In genomic region chr5:129698661-129699060, GRCh38 we compare ENCODE assay signal across 30 cellular contexts. TPM values are rescaled to one million over a fixed set of nuclear protein-coding genes. Genes with fewer than 3 reads are reported as not detected.
DNase-seq lines count a peak whose midpoint lies in the region; ATAC-seq and TF ChIP-seq lines count a peak whose summit lies in the region.
"Had no signal": no experiment of that assay in that cellular context is flagged by ENCODE, and none has a peak within 500 bp of the region (broad histone marks: within the 10 kb centered on the region; RNA-seq: fewer than 3 reads in every experiment).

No MANE protein-coding gene starts in this region.

- TF ChIP-seq CTCF in H9 (conservative IDR thresholded peaks at IDR 0.05), result peak; percentile 42; the same call in 2 of the 3 replicates
- TF ChIP-seq CTCF in fibroblast of the aortic adventitia (IDR thresholded peaks at IDR 0.05; ENCODE audit: insufficient read depth, low read length), result peak; percentile 35
- TF ChIP-seq CTCF in type B pancreatic cell (conservative IDR thresholded peaks at IDR 0.05), result peak; percentile 45

- no peaks in the 10 kb centered on the region for H3K4me1 ChIP-seq in H9 (ENCODE audit: insufficient read depth, low read length)
- no peaks in the 10 kb centered on the region for H3K4me1 ChIP-seq in adipocyte (ENCODE audit: control insufficient read depth, insufficient read depth, low read length)
- H3K4me1 ChIP-seq: adrenal gland, BLaER1, thyroid gland had no signal

- no peaks in the 10 kb centered on the region for H4K20me1 ChIP-seq in H9 (ENCODE audit: control insufficient read depth, insufficient read depth, insufficient read length)
- H4K20me1 ChIP-seq: BLaER1 had no signal

- H3K9me3 ChIP-seq in H9 (ENCODE audit: control insufficient read depth, low read depth, low read length) (no peaks in the 10 kb centered on the region), adipocyte (ENCODE audit: control insufficient read depth, low read length) (no peaks in the 10 kb centered on the region), T-helper 17 cell (ENCODE audit: control insufficient read depth, low read length, poor library complexity, severe bottlenecking) (no peaks in the 10 kb centered on the region)
- H3K9me3 ChIP-seq: adrenal gland, BLaER1, thyroid gland had no signal

- H2BK15ac ChIP-seq in H9 (ENCODE audit: low read depth, low read length), result no peak overlapping the region

- no peak overlapping the region for H3K27ac ChIP-seq in H9 (ENCODE audit: insufficient read length, low read depth, low read length)
- H3K27ac ChIP-seq: adrenal gland, BLaER1, epithelial cell of prostate, thyroid gland, WERI-Rb-1 had no signal

- H2BK120ac ChIP-seq in H9 (ENCODE audit: low read depth, low read length, poor library complexity, severe bottlenecking), result no peak overlapping the region

- DNase-seq in H9 (no peak), adipocyte (ENCODE audit: low read depth) (peak; percentile 7), fibroblast of the aortic adventitia (ENCODE audit: low read depth) (no peak), type B pancreatic cell (ENCODE audit: extremely low spot score, unreplicated experiment) (no peak), NCI-H510A (lab: John Stamatoyannopoulos, UW) (no peak), T-helper 17 cell (no peak)
- no peak for DNase-seq in stimulated activated CD4-positive, alpha-beta T cell treated with anti-CD3 and anti-CD28 coated beads, Interleukin-4, amount 100 ng/mL, for 4 hours
- DNase-seq: activated CD4-positive, alpha-beta T cell treated with anti-CD3 and anti-CD28 coated beads, Interleukin-2, amount 50 U/mL, for 1 hour; activated effector memory CD4-positive, alpha-beta T cell treated with Interleukin-2 at 50 U/mL for 16 hours; adrenal gland; natural killer cell; NCI-H1694 treated with DMSO at 0.1 percent for 48 hours; NCI-H2227 treated with DMSO at 0.1 percent for 48 hours; NCI-H774; SHP77 treated with DMSO at 0.1 percent for 48 hours; small intestine; stimulated activated CD4-positive, alpha-beta T cell treated with anti-CD3 and anti-CD28 coated beads, Interleukin-2, amount 100 ng/mL, for 48 hours; stimulated activated naive CD8-positive, alpha-beta T cell treated with anti-CD3 and anti-CD28 coated beads, Interleukin-15, Interleukin-2, amounts not matched to agents 100 U/mL and 50 U/mL, for 24 hours; thyroid gland; WERI-Rb-1 had no signal

- no peak overlapping the region for H3K18ac ChIP-seq in H9 (ENCODE audit: insufficient read length, low read depth, low read length)

- no peak overlapping the region for H4K5ac ChIP-seq in H9 (ENCODE audit: insufficient read length, low read depth, low read length)

- H3K36me3 ChIP-seq in adipocyte (ENCODE audit: control insufficient read depth, insufficient read depth, low read length, severe bottlenecking), result no peaks in the 10 kb centered on the region
- H3K36me3 ChIP-seq: adrenal gland, BLaER1, thyroid gland, WERI-Rb-1 had no signal

- H3K56ac ChIP-seq in H9 (ENCODE audit: insufficient read length, low read depth, low read length), result no peak overlapping the region

- no peak overlapping the region for H2BK5ac ChIP-seq in H9 (ENCODE audit: insufficient read length, low read length)

- H3K4me3 ChIP-seq in adipocyte (ENCODE audit: low read length) (no peak overlapping the region), fibroblast of the aortic adventitia (ENCODE audit: low read depth, low read length) (no peak overlapping the region)
- H3K4me3 ChIP-seq: adrenal gland, BLaER1, thyroid gland had no signal

- H2AK5ac ChIP-seq in H9 (ENCODE audit: insufficient read length, low read length), result no peak overlapping the region

- peaks cover 4 to 19% (median 14%) of the 10 kb centered on the region in 3 experiments; a peak in 6 of 7 replicates for H3K36me3 Mint-ChIP-seq in H9 (ENCODE audit: insufficient read depth in 1 of 3, low read depth in 3 of 3)
- H3K36me3 Mint-ChIP-seq in type B pancreatic cell, result peaks cover 15% of the 10 kb centered on the region
- H3K36me3 Mint-ChIP-seq in T-helper 17 cell (ENCODE audit: low read depth), result no peaks in the 10 kb centered on the region
- H3K36me3 Mint-ChIP-seq: natural killer cell had no signal

- no peak overlapping the region for H2BK20ac ChIP-seq in H9 (ENCODE audit: low read depth, low read length, poor library complexity, severe bottlenecking)

- H3K27me3 Mint-ChIP-seq in H9 (ENCODE audit: low read depth) (no peaks in the 10 kb centered on the region), type B pancreatic cell (no peaks in the 10 kb centered on the region), T-helper 17 cell (no peaks in the 10 kb centered on the region)
- H3K27me3 Mint-ChIP-seq: progenitor cell of endocrine pancreas had no signal

- ATAC-seq in T-helper 17 cell, result no peak
- ATAC-seq: natural killer cell; stimulated activated naive CD8-positive, alpha-beta T cell treated with anti-CD3 and anti-CD28 coated beads, Interleukin-15, Interleukin-2, amounts not matched to agents 100 U/mL and 50 U/mL, for 24 hours had no signal

- H3K14ac ChIP-seq in H9 (ENCODE audit: insufficient read depth, low read length), result no peak overlapping the region

- no peak overlapping the region for H2BK12ac ChIP-seq in H9 (ENCODE audit: insufficient read length, low read depth, low read length)

- H3K9ac ChIP-seq in H9 (ENCODE audit: extremely low read depth, insufficient read length, low read length) (no peak overlapping the region), adipocyte (ENCODE audit: low read length) (no peak overlapping the region)
- H3K9ac ChIP-seq: BLaER1 had no signal

- H3K4me1 Mint-ChIP-seq in H9, result no peaks in the 10 kb centered on the region
- no peaks in the 10 kb centered on the region for H3K4me1 Mint-ChIP-seq in type B pancreatic cell (ENCODE audit: unreplicated experiment)
- no peaks in the 10 kb centered on the region for H3K4me1 Mint-ChIP-seq in T-helper 17 cell
- H3K4me1 Mint-ChIP-seq: natural killer cell had no signal

- H3K4me3 Mint-ChIP-seq in H9, result no peak overlapping the region
- H3K4me3 Mint-ChIP-seq in type B pancreatic cell, result no peak overlapping the region
- H3K4me3 Mint-ChIP-seq in T-helper 17 cell, result no peak overlapping the region
- H3K4me3 Mint-ChIP-seq: natural killer cell; T-helper 1 cell treated with Interleukin-12 subunit alpha and Interleukin-12 subunit beta and Interleukin-4 antibody, amounts not matched to agents 30 μg/mL and 1 μg/mL, for 36 hours had no signal

- no peak overlapping the region for H3K27ac Mint-ChIP-seq in H9
- no peak overlapping the region for H3K27ac Mint-ChIP-seq in type B pancreatic cell
- H3K27ac Mint-ChIP-seq in T-helper 17 cell, result no peak overlapping the region
- H3K27ac Mint-ChIP-seq: natural killer cell; progenitor cell of endocrine pancreas; T-helper 1 cell treated with Interleukin-12 subunit alpha and Interleukin-12 subunit beta and Interleukin-4 antibody, amounts not matched to agents 30 μg/mL and 1 μg/mL, for 36 hours had no signal

- no peaks in the 10 kb centered on the region for H3K23me2 ChIP-seq in H9 (ENCODE audit: insufficient read length, low read depth, low read length, poor library complexity, severe bottlenecking)

- no peak overlapping the region for H3K23ac ChIP-seq in H9 (ENCODE audit: insufficient read length, low read depth, low read length)

- H4K8ac ChIP-seq in H9 (replicated peaks; ENCODE audit: insufficient read length, low read depth, low read length), result no peak overlapping the region

- H3T11ph ChIP-seq in H9 (ENCODE audit: low read length), result no peak overlapping the region

- H3K79me1 ChIP-seq in H9 (ENCODE audit: insufficient read depth, low read depth, low read length, poor library complexity, severe bottlenecking), result no peaks in the 10 kb centered on the region

- no peak overlapping the region for H3K4ac ChIP-seq in H9 (ENCODE audit: low read depth, low read length)

- H4K91ac ChIP-seq in H9 (ENCODE audit: insufficient read length, low read depth, low read length), result no peak overlapping the region

- H3K9me3 Mint-ChIP-seq in H9, result no peaks in the 10 kb centered on the region
- H3K9me3 Mint-ChIP-seq in type B pancreatic cell, result peaks cover 5% of the 10 kb centered on the region
- H3K9me3 Mint-ChIP-seq: T-helper 1 cell treated with Interleukin-12 subunit alpha and Interleukin-12 subunit beta and Interleukin-4 antibody, amounts not matched to agents 30 μg/mL and 1 μg/mL, for 36 hours had no signal

- no peak overlapping the region for H3K4me2 ChIP-seq in H9 (ENCODE audit: insufficient read depth, insufficient read length, low read length)
- H3K4me2 ChIP-seq: BLaER1 had no signal

- H3K27me3 ChIP-seq in H9 (ENCODE audit: insufficient read depth, low read length) (no peaks in the 10 kb centered on the region), adipocyte (replicated peaks; ENCODE audit: control insufficient read depth, insufficient read depth, low read length) (no peaks in the 10 kb centered on the region)
- H3K27me3 ChIP-seq: adrenal gland, BLaER1, thyroid gland had no signal

- H2AFZ ChIP-seq in H9 (ENCODE audit: low read length), result no peak overlapping the region

- H3K79me2 ChIP-seq in H9 (ENCODE audit: insufficient read depth, low read length), result no peaks in the 10 kb centered on the region

RNA-seq across cellular contexts. Expression of gene MINAR2, which starts 49.2 kb away (rescaled TPM):
- total RNA-seq in H9 (2021) (0.09 TPM in 1 of 2 replicates, not detected in the other), fibroblast of the aortic adventitia (ENCODE audit: low replicate concordance) (not detected in 2 replicates), type B pancreatic cell (ENCODE audit: low replicate concordance) (not detected in 2 replicates), T-helper 17 cell (not detected)
- total RNA-seq: adrenal gland, cardiac septum, dermis microvascular lymphatic vessel endothelial cell, G401, M059J, mesenteric fat pad, natural killer cell, OCI-LY7, thyroid gland had no signal
